9 cellular contexts compared by ENCODE assay signal in genomic region chr3:30645077-30645476, GRCh38. TPM values are rescaled to one million over a fixed set of nuclear protein-coding genes. Genes with fewer than 3 reads are reported as not detected.
A peak's percentile ranks its signal among the peaks of the same experiment; 100 is the strongest.
DNase-seq lines count a peak whose midpoint lies in the region; ATAC-seq and FAIRE-seq lines count a peak whose summit lies in the region.
"Had no signal": no experiment of that assay in that cellular context is flagged by ENCODE, and none has a peak within 500 bp of the region (broad histone marks: within the 10 kb centered on the region; RNA-seq: fewer than 3 reads in every experiment).

No MANE protein-coding gene starts in this region.

- H3K4me1 Mint-ChIP-seq in stimulated activated naive CD8-positive, alpha-beta T cell treated with anti-CD3 and anti-CD28 coated beads, Interleukin-15, Interleukin-2, amounts not matched to agents 100 ng/mL and 50 ng/mL, for 24 hours (ENCODE audit: low read depth), result peaks cover 100% of the 10 kb centered on the region
- peaks cover 98% of the 10 kb centered on the region for H3K4me1 Mint-ChIP-seq in activated naive CD8-positive, alpha-beta T cell (ENCODE audit: low read depth)
- H3K4me1 Mint-ChIP-seq in naive thymus-derived CD8-positive, alpha-beta T cell, result peaks cover 49 to 98% (median 89%) of the 10 kb centered on the region in 4 donors

- peak overlapping the region; percentile 72 for H3K4me3 Mint-ChIP-seq in stimulated activated naive CD8-positive, alpha-beta T cell treated with anti-CD3 and anti-CD28 coated beads, Interleukin-15, Interleukin-2, amounts not matched to agents 100 ng/mL and 50 ng/mL, for 24 hours
- peak overlapping the region; percentile 78 for H3K4me3 Mint-ChIP-seq in activated naive CD8-positive, alpha-beta T cell
- peak overlapping the region; percentile 60 to 87 (median 80) for H3K4me3 Mint-ChIP-seq in naive thymus-derived CD8-positive, alpha-beta T cell

- no peak for DNase-seq in stimulated activated naive CD8-positive, alpha-beta T cell treated with anti-CD3 and anti-CD28 coated beads, Interleukin-15, Interleukin-2, amounts not matched to agents 100 U/mL and 50 U/mL, for 24 hours
- DNase-seq in naive thymus-derived CD8-positive, alpha-beta T cell, result no peak
- DNase-seq in stimulated activated CD4-positive, alpha-beta T cell treated with anti-CD3 and anti-CD28 coated beads, Interleukin-4, amount 100 ng/mL, for 24 hours, result no peak
- DNase-seq in HTR-8/SVneo (ENCODE audit: insufficient read length, low spot score), result no peak
- no peak for DNase-seq in DMS153 treated with DMSO at 0.1 percent for 48 hours (lab: John Stamatoyannopoulos, UW; ENCODE audit: unreplicated experiment)
- DNase-seq: NCI-H2171 had no signal

- H3K9me3 Mint-ChIP-seq in stimulated activated naive CD8-positive, alpha-beta T cell treated with anti-CD3 and anti-CD28 coated beads, Interleukin-15, Interleukin-2, amounts not matched to agents 100 ng/mL and 50 ng/mL, for 24 hours, result no peaks in the 10 kb centered on the region
- no peaks in the 10 kb centered on the region for H3K9me3 Mint-ChIP-seq in activated naive CD8-positive, alpha-beta T cell (ENCODE audit: low read depth)
- no peaks in the 10 kb centered on the region for H3K9me3 Mint-ChIP-seq in naive thymus-derived CD8-positive, alpha-beta T cell

- peak overlapping the region; percentile 98 for H3K27ac Mint-ChIP-seq in stimulated activated naive CD8-positive, alpha-beta T cell treated with anti-CD3 and anti-CD28 coated beads, Interleukin-15, Interleukin-2, amounts not matched to agents 100 ng/mL and 50 ng/mL, for 24 hours
- H3K27ac Mint-ChIP-seq in activated naive CD8-positive, alpha-beta T cell, result peak overlapping the region; percentile 97
- peak overlapping the region; percentile 91 to 100 (median 96) for H3K27ac Mint-ChIP-seq in naive thymus-derived CD8-positive, alpha-beta T cell

- no peaks in the 10 kb centered on the region for H3K27me3 Mint-ChIP-seq in stimulated activated naive CD8-positive, alpha-beta T cell treated with anti-CD3 and anti-CD28 coated beads, Interleukin-15, Interleukin-2, amounts not matched to agents 100 ng/mL and 50 ng/mL, for 24 hours
- H3K27me3 Mint-ChIP-seq in activated naive CD8-positive, alpha-beta T cell, result no peaks in the 10 kb centered on the region
- H3K27me3 Mint-ChIP-seq in naive thymus-derived CD8-positive, alpha-beta T cell, result no peaks in the 10 kb centered on the region

- POLR2A ChIA-PET in naive thymus-derived CD8-positive, alpha-beta T cell (lab: Charles Lee), result interaction anchor here (1.2 to 17.8 kb wide), 4 partner anchors 10 to 38 kb away, joined by 3 to 307 read pairs (median 12); partner anchors contain the start of gene TGFBR2

- ATAC-seq in stimulated activated naive CD8-positive, alpha-beta T cell treated with anti-CD3 and anti-CD28 coated beads, Interleukin-15, Interleukin-2, amounts not matched to agents 100 U/mL and 50 U/mL, for 24 hours, result no peak
- peak in 1 of 2 donors; percentile 3 for ATAC-seq in naive thymus-derived CD8-positive, alpha-beta T cell
- ATAC-seq in HG03439 (IDR thresholded peaks at IDR 0.05; ENCODE audit: unreplicated experiment), result no peak

- peaks cover 74% of the 10 kb centered on the region for H3K36me3 Mint-ChIP-seq in stimulated activated naive CD8-positive, alpha-beta T cell treated with anti-CD3 and anti-CD28 coated beads, Interleukin-15, Interleukin-2, amounts not matched to agents 100 ng/mL and 50 ng/mL, for 24 hours (ENCODE audit: low read depth)
- H3K36me3 Mint-ChIP-seq in activated naive CD8-positive, alpha-beta T cell, result peaks cover 42% of the 10 kb centered on the region
- H3K36me3 Mint-ChIP-seq in naive thymus-derived CD8-positive, alpha-beta T cell, result peaks cover 30 to 61% (median 40%) of the 10 kb centered on the region in 3 donors

- no peak for FAIRE-seq in HTR-8/SVneo (lab: Jason Lieb, UNC)

RNA-seq across cellular contexts. Expression of gene TGFBR2, which starts 38.7 kb away (rescaled TPM):
- 100 to 1,000 TPM; 260 to 268 TPM for total RNA-seq in naive thymus-derived CD8-positive, alpha-beta T cell
- 100 to 1,000 TPM; 128 to 226 (median 131) TPM for polyA plus RNA-seq in naive thymus-derived CD8-positive, alpha-beta T cell
